16 cellular contexts compared by ENCODE assay signal in the genomic region with DNA sequence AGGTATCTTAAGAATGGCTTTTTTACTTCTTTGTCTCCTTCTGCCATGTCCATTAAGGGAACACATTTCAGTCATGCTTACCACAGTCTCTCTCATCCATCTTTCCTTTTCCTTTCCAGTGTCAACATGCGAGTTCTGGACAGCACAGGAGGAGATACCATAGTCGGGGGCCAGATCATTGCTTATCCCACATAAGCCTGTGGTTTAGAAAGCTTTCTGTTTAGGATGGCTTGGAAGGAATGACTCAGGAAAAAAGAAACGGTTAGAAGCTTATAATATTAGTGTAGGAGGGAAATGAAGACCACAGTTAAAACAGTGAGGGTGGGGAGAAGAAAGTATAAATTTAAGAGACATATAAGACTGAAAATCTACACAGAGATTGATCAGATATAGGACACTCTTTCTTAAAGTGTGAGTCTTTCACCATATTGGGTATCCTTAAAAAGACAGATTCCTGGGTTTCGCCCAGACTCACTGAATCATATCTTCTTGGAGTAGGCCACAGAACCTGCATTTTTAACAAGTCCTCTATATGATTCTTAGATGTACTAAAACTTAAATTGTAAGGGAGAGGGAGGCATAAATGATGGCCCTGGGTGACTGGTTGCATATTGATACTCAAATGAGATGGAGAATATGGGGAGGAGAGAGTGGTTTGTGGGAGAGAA. TPM values are rescaled to one million over a fixed set of nuclear protein-coding genes. Genes with fewer than 3 reads are reported as not detected.
A peak's percentile ranks its signal among the peaks of the same experiment; 100 is the strongest.
DNase-seq lines count a peak whose midpoint lies in the region; ATAC-seq and TF ChIP-seq lines count a peak whose summit lies in the region.
"Had no signal": no experiment of that assay in that cellular context is flagged by ENCODE, and none has a peak within 500 bp of the region (broad histone marks: within the 10 kb centered on the region; RNA-seq: fewer than 3 reads in every experiment).

No MANE protein-coding gene starts in this region.

- H3K4me3 Mint-ChIP-seq in Calu3 (ENCODE audit: low read depth, unreplicated experiment), result no peak overlapping the region
- H3K4me3 Mint-ChIP-seq: activated CD4-positive, alpha-beta T cell treated with anti-CD3 and anti-CD28 coated beads for 36 hours had no signal

- CTCF ChIA-PET in Calu3 (lab: Charles Lee), result interaction anchor here (0.6 kb wide), 1 partner anchor 15 kb away, joined by 5 read pairs; no protein-coding TSS in a partner anchor
- CTCF ChIA-PET in A673 (lab: Charles Lee), result no interaction called here

- H3K4me1 Mint-ChIP-seq in Calu3 (ENCODE audit: low read depth, unreplicated experiment), result peaks cover 15% of the 10 kb centered on the region

- H3K4me3 ChIP-seq in MG63 (no peak overlapping the region), cardiac fibroblast (replicated peaks in 1 of 2; ENCODE audit: low read depth in 2 of 2, low read length in 2 of 2) (no peak overlapping the region), osteoblast (ENCODE audit: insufficient read depth, low read length) (peak overlapping the region; percentile 9), A673 (ENCODE audit: low read depth, low read length, poor library complexity, severe bottlenecking) (no peak overlapping the region)

- no peak for TF ChIP-seq CTCF in Calu3 (IDR thresholded peaks at IDR 0.05; ENCODE audit: unreplicated experiment)
- TF ChIP-seq CTCF in cardiac fibroblast (IDR thresholded peaks at IDR 0.05; ENCODE audit: low read depth, low read length), result no peak
- TF ChIP-seq CTCF in osteoblast (IDR thresholded peaks at IDR 0.05; ENCODE audit: extremely low read depth, low read depth, low read length), result no peak
- TF ChIP-seq CTCF in A673 (conservative IDR thresholded peaks at IDR 0.05; ENCODE audit: low read depth, low read length), result no peak

- peaks cover 4% of the 10 kb centered on the region for H4K20me1 ChIP-seq in osteoblast (ENCODE audit: insufficient read depth, low read length)

- ATAC-seq in HG03457 (IDR thresholded peaks at IDR 0.05; ENCODE audit: unreplicated experiment) (no peak), GM18861 (IDR thresholded peaks at IDR 0.05; ENCODE audit: unreplicated experiment) (no peak)

- POLR2A ChIA-PET in A673 (lab: Charles Lee; ENCODE audit: low non-redundant PET), result no interaction called here

- peaks cover 52% of the 10 kb centered on the region for H3K4me1 ChIP-seq in osteoblast (ENCODE audit: insufficient read depth, low read length)
- peaks cover 38% of the 10 kb centered on the region for H3K4me1 ChIP-seq in A673 (ENCODE audit: insufficient read depth, low read length, poor library complexity, severe bottlenecking)

- H3K27me3 Mint-ChIP-seq in Calu3 (ENCODE audit: unreplicated experiment), result no peaks in the 10 kb centered on the region

- no peaks in the 10 kb centered on the region for H3K9me3 ChIP-seq in MG63
- no peaks in the 10 kb centered on the region for H3K9me3 ChIP-seq in osteoblast (ENCODE audit: low read depth, low read length)
- no peaks in the 10 kb centered on the region for H3K9me3 ChIP-seq in A673 (ENCODE audit: low read depth, low read length, poor library complexity, severe bottlenecking)

- peak overlapping the region; percentile 64 for H3K4me2 ChIP-seq in osteoblast (ENCODE audit: insufficient read depth, low read length)

- H3K36me3 Mint-ChIP-seq in Calu3 (ENCODE audit: insufficient read depth, unreplicated experiment), result no peaks in the 10 kb centered on the region

- no peaks in the 10 kb centered on the region for H3K9me3 Mint-ChIP-seq in Calu3 (ENCODE audit: low read depth, unreplicated experiment)

- DNase-seq in Calu3, result no peak
- DNase-seq in MG63, result peak; percentile 12
- peak; percentile 44 to 46 for DNase-seq in cardiac fibroblast (ENCODE audit: low read depth in 2 of 2)
- peak; percentile 35 for DNase-seq in osteoblast (ENCODE audit: insufficient read length, low spot score, missing footprints)
- DNase-seq in posterior vena cava (ENCODE audit: low spot score), result no peak
- no peak for DNase-seq in A673 (ENCODE audit: low spot score)
- DNase-seq: activated T-cell treated with anti-CD3 and anti-CD28 coated beads, Interleukin-2, amount 50 U/mL, for 48 hours; C1 segment of cervical spinal cord; Karpas-422; mammary epithelial cell; NK-92 treated with Interleukin-12 subunit alpha and Interleukin-12 subunit beta, amount 100 ng/mL, for 24 hours; stimulated activated CD4-positive, alpha-beta T cell treated with anti-CD3 and anti-CD28 coated beads, Interleukin-4, amount 100 ng/mL, for 24 hours; stimulated activated naive CD4-positive, alpha-beta T cell treated with Interleukin-2 at 50 U/mL for 16 hours had no signal

- intact Hi-C loops in Calu3 (cut with micrococcal nuclease; ENCODE audit: unreplicated experiment), result no loop called here
- intact Hi-C loops in posterior vena cava (cut with DNase I), result no loop called here
- intact Hi-C loops in A673 (cut with micrococcal nuclease; ENCODE audit: unreplicated experiment), result no loop called here

- peak overlapping the region; percentile 10 for H3K27ac Mint-ChIP-seq in Calu3 (ENCODE audit: unreplicated experiment)
- H3K27ac Mint-ChIP-seq: activated CD4-positive, alpha-beta T cell treated with anti-CD3 and anti-CD28 coated beads for 36 hours had no signal

- H3K27ac ChIP-seq in osteoblast (ENCODE audit: low read depth, low read length) (peak overlapping the region; percentile 87), A673 (ENCODE audit: low read depth, low read length, poor library complexity, severe bottlenecking) (no peak overlapping the region)

- peaks cover 73% of the 10 kb centered on the region for H3K79me2 ChIP-seq in osteoblast (ENCODE audit: insufficient read depth, low read length)

- H2AFZ ChIP-seq in osteoblast (ENCODE audit: low read length), result no peak overlapping the region

- BruUV-seq in Calu3 (replicated peaks; lab: Mats Ljungman, UMichigan) (no TSS peak), A673 (replicated peaks; lab: Mats Ljungman, UMichigan) (no TSS peak)

- H3K36me3 ChIP-seq in MG63 (no peaks in the 10 kb centered on the region), osteoblast (ENCODE audit: insufficient read depth, low read length) (peaks cover 13% of the 10 kb centered on the region), A673 (ENCODE audit: insufficient read depth, low read length, poor library complexity, severe bottlenecking) (no peaks in the 10 kb centered on the region)

- H3K27me3 ChIP-seq in MG63, result no peaks in the 10 kb centered on the region
- H3K27me3 ChIP-seq in osteoblast (ENCODE audit: insufficient read depth, low read length), result no peaks in the 10 kb centered on the region
- H3K27me3 ChIP-seq in A673 (replicated peaks; ENCODE audit: insufficient read depth, low read depth, low read length, poor library complexity), result no peaks in the 10 kb centered on the region

RNA-seq across cellular contexts. Expression of a gene that starts 36.1 kb away (rescaled TPM):
- total RNA-seq in Calu3 (2022) (28.6 and 43.8 TPM in 2 replicates), osteoblast (193 and 229 TPM in 2 replicates), posterior vena cava (10 to 100 TPM; 48.5 to 61.5 TPM), A673 (2021) (31.4 and 33.3 TPM in 2 replicates)
- total RNA-seq in MG63 (2014; rRNA removed; shearing (Covaris generic); ENCODE audit: low replicate concordance), result 5.4 and 6.4 TPM in 2 replicates

RNA-seq across cellular contexts. Expression of a gene that starts 54.4 kb away (rescaled TPM):
- 1.4 TPM in 1 of 2 replicates, not detected in the other for total RNA-seq in Calu3 (2022)
- 0.16 and 1.7 TPM in 2 replicates for total RNA-seq in MG63 (2014; rRNA removed; shearing (Covaris generic); ENCODE audit: low replicate concordance)
- total RNA-seq in osteoblast, result 0.72 and 0.88 TPM in 2 replicates
- 1 to 10 TPM; 2.4 to 5.4 TPM for total RNA-seq in posterior vena cava
- not detected in 2 replicates for total RNA-seq in A673 (2021)

Comparison
In these comparisons a context has a peak if more than half of its experiments do, and no peak if none do; other contexts are left out.
1. DNase-seq: peak in MG63 (single experiment), cardiac fibroblast (2 of 2) and osteoblast (single experiment); none in Calu3 (single experiment), posterior vena cava (single experiment) and A673 (single experiment).